Comparison of ENCODE assay signal across 8 cellular contexts in genomic region chr1:206909883-206910318, GRCh38. TPM values are rescaled to one million over a fixed set of nuclear protein-coding genes. Genes with fewer than 3 reads are reported as not detected.
DNase-seq lines count a peak whose midpoint lies in the region; ATAC-seq and TF ChIP-seq lines count a peak whose summit lies in the region.

No MANE protein-coding gene starts in this region.

- no peak for TF ChIP-seq POLR2A in lower leg skin (IDR thresholded peaks at IDR 0.05)

- H2AFZ ChIP-seq in KMS-11 (ENCODE audit: low read depth), result peak overlapping the region; percentile 58; the same call in 1 of the 2 replicates

- no peaks in the 10 kb centered on the region for H3K9me3 Mint-ChIP-seq in endodermal cell

- H3K9me3 ChIP-seq in endodermal cell (ENCODE audit: control insufficient read depth, low read length) (no peaks in the 10 kb centered on the region), muscle layer of duodenum (ENCODE audit: control insufficient read depth in 1 of 2, low read length in 2 of 2) (no peaks in the 10 kb centered on the region)

- H3K9ac ChIP-seq in KMS-11 (no peak overlapping the region), endodermal cell (ENCODE audit: extremely low read depth, low read length, poor library complexity, severe bottlenecking) (no peak overlapping the region)

- no peaks in the 10 kb centered on the region for H4K20me1 ChIP-seq in KMS-11 (ENCODE audit: insufficient read depth)

- peaks cover 4% of the 10 kb centered on the region for H3K4me1 Mint-ChIP-seq in endodermal cell

- no peak overlapping the region for H3K27ac Mint-ChIP-seq in endodermal cell

- TF ChIP-seq CTCF in AG04449 (IDR thresholded peaks at IDR 0.05; ENCODE audit: insufficient read depth, low read length, missing control alignments) (no peak), KMS-11 (conservative IDR thresholded peaks at IDR 0.05; ENCODE audit: low read depth, low read length) (no peak), endodermal cell (conservative IDR thresholded peaks at IDR 0.05) (no peak), lower leg skin (IDR thresholded peaks at IDR 0.05) (no peak)

- H3K4me1 ChIP-seq in KMS-11 (ENCODE audit: low read depth, poor library complexity, severe bottlenecking) (peaks cover 11% of the 10 kb centered on the region), endodermal cell (ENCODE audit: control insufficient read depth, insufficient read depth, low read length) (no peaks in the 10 kb centered on the region), muscle layer of duodenum (ENCODE audit: control insufficient read depth in 1 of 2, insufficient read depth in 2 of 2, low read length in 2 of 2) (peaks cover 5% of the 10 kb centered on the region in 2 donors)

- H3K79me2 ChIP-seq in KMS-11 (ENCODE audit: insufficient read depth, low read depth), result no peaks in the 10 kb centered on the region

- no peak for ATAC-seq in GM19351 (IDR thresholded peaks at IDR 0.05; ENCODE audit: unreplicated experiment)

- POLR2A ChIA-PET in AG04449 (lab: Yijun Ruan, JAX), result no interaction called here

- peaks cover 69% of the 10 kb centered on the region for H3K27me3 Mint-ChIP-seq in endodermal cell (ENCODE audit: insufficient read depth)

- intact Hi-C loops in lower leg skin (cut with DNase I; ENCODE audit: low total_unique reads), result loop anchor here (10.0 kb wide), 3 partner anchors 185 to 425 kb away; no protein-coding TSS in a partner anchor

- H3K27me3 ChIP-seq in KMS-11 (ENCODE audit: insufficient read depth, low read depth) (peaks cover 13% of the 10 kb centered on the region; the same call in 1 of the 2 replicates), endodermal cell (ENCODE audit: control insufficient read depth, insufficient read depth, low read length, poor library complexity, severe bottlenecking) (peaks cover 61% of the 10 kb centered on the region), muscle layer of duodenum (ENCODE audit: low read depth, low read length) (peaks cover 9% of the 10 kb centered on the region)

- H3K4me3 Mint-ChIP-seq in endodermal cell, result peak overlapping the region; percentile 54

- peak overlapping the region; percentile 55 for H3K4me3 ChIP-seq in AG04449 (ENCODE audit: low read depth, low read length)
- H3K4me3 ChIP-seq in KMS-11 (IDR thresholded peaks at IDR 0.05; ENCODE audit: insufficient read depth, low read depth, low read length), result no peak overlapping the region
- H3K4me3 ChIP-seq in endodermal cell (ENCODE audit: low read length), result peak overlapping the region; percentile 77
- H3K4me3 ChIP-seq in muscle layer of duodenum (ENCODE audit: low read depth in 1 of 2, low read length in 2 of 2), result peak overlapping the region; percentile 32 to 61
- H3K4me3 ChIP-seq in lower leg skin (ENCODE audit: low read depth, poor library complexity, severe bottlenecking), result no peak overlapping the region

- CTCF ChIA-PET in AG04449 (lab: Yijun Ruan, JAX), result interaction anchor here (0.6 to 7.8 kb wide), 35 partner anchors 9 to 420 kb away, joined by 3 to 99 read pairs (median 5); partner anchors contain the start of genes DYRK3, IL20 and IL24

- H3K4me2 ChIP-seq in KMS-11, result no peak overlapping the region

- no peaks in the 10 kb centered on the region for H3K36me3 Mint-ChIP-seq in endodermal cell (ENCODE audit: low read depth)

- H3K36me3 ChIP-seq in KMS-11 (ENCODE audit: insufficient read depth) (no peaks in the 10 kb centered on the region), endodermal cell (ENCODE audit: control insufficient read depth, insufficient read depth, low read length) (no peaks in the 10 kb centered on the region), muscle layer of duodenum (ENCODE audit: control insufficient read depth in 1 of 2, insufficient read depth in 2 of 2, low read length in 2 of 2) (no peaks in the 10 kb centered on the region)

- DNase-seq in AG04449 (ENCODE audit: low read depth, low spot score), result no peak
- DNase-seq in endodermal cell, result peak; percentile 69
- DNase-seq in lower leg skin (ENCODE audit: low spot score in 2 of 2), result no peak
- DNase-seq in foreskin melanocyte, result no peak
- DNase-seq in EL, result no peak

- WGBS in endodermal cell (ENCODE audit: insufficient coverage in 1 of 2, insufficient read length in 1 of 2), 2 experiments, result 22 to 31% methylated on average over 6 to 14 of the region's 14 CpGs
- 18 to 22% methylated on average over 14 of the region's 14 CpGs for WGBS in lower leg skin, 2 donors

- no peak overlapping the region for H3K27ac ChIP-seq in KMS-11
- no peak overlapping the region for H3K27ac ChIP-seq in endodermal cell (ENCODE audit: low read depth, low read length)
- H3K27ac ChIP-seq in muscle layer of duodenum (ENCODE audit: low read length), result no peak overlapping the region

RNA-seq across cellular contexts. Expression of gene FCMR, which starts 11.8 kb away (rescaled TPM):
- not detected for total RNA-seq in endodermal cell
- polyA plus RNA-seq in endodermal cell (2013, experiment 1 of 2), result not detected
- not detected for polyA plus RNA-seq in endodermal cell (2013, experiment 2 of 2)
- 1 to 10 TPM in 2 of 4 donors, under 1 TPM in 1, not detected in 1; 0.34 to 1.4 (median 1.3) TPM for total RNA-seq in lower leg skin

RNA-seq across cellular contexts. Expression of gene IL24, which starts 12.7 kb away (rescaled TPM):
- total RNA-seq in endodermal cell (not detected), lower leg skin (not detected)
- polyA plus RNA-seq in endodermal cell (2013, experiment 1 of 2), result not detected
- not detected for polyA plus RNA-seq in endodermal cell (2013, experiment 2 of 2)

RNA-seq across cellular contexts. Expression of gene PIGR, which starts 36.4 kb away (rescaled TPM):
- total RNA-seq in endodermal cell (not detected), lower leg skin (1 to 10 TPM in 2 of 4 donors, under 1 TPM in 1, not detected in 1; 0.55 to 4.7 (median 2.0) TPM)
- not detected for polyA plus RNA-seq in endodermal cell (2013, experiment 1 of 2)
- not detected for polyA plus RNA-seq in endodermal cell (2013, experiment 2 of 2)

RNA-seq across cellular contexts. Expression of gene IL20, which starts 44.5 kb away (rescaled TPM):
- total RNA-seq in endodermal cell (not detected), lower leg skin (not detected)
- not detected for polyA plus RNA-seq in endodermal cell (2013, experiment 1 of 2)
- not detected for polyA plus RNA-seq in endodermal cell (2013, experiment 2 of 2)

Comparison
In these comparisons a context has a peak if more than half of its experiments do, and no peak if none do; other contexts are left out.
1. H3K4me3 ChIP-seq: peak in AG04449 (single experiment), endodermal cell (single experiment) and muscle layer of duodenum (2 of 2); none in KMS-11 (single experiment) and lower leg skin (single experiment).